Comparison of ENCODE assay signal across 10 cellular contexts in the genomic region with DNA sequence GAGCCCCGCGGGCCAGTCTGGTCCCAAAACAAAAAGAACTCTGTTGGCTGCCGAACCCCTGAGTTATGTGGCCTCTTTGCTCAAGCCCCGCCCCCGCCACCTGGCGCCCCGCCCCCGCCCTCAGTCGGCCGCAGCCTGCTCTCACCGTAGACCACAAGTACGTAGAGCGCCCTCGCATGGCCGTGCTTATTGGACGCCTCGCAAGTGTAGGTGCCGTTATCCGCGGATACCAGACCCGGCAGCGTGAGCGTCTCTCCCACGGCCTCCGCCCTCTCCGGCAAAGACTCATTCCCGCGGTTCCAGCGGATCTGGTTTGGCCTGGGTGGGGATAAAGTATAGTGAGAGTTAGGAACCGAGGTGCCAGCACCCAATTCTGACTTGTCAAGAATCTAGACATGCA. TPM values are rescaled to one million over a fixed set of nuclear protein-coding genes. Genes with fewer than 3 reads are reported as not detected.
DNase-seq lines count a peak whose midpoint lies in the region; ATAC-seq and TF ChIP-seq lines count a peak whose summit lies in the region.
"Had no signal": no experiment of that assay in that cellular context is flagged by ENCODE, and none has a peak within 500 bp of the region (broad histone marks: within the 10 kb centered on the region; RNA-seq: fewer than 3 reads in every experiment).

No MANE protein-coding gene starts in this region.

- H3K27ac Mint-ChIP-seq in CD4-positive, CD25-positive, alpha-beta regulatory T cell: peak overlapping the region in 1 of 3 donors; percentile 26
- no peak overlapping the region for H3K27ac Mint-ChIP-seq in stimulated activated memory B cell treated with anti-CD40 and anti-IgM and Interleukin-4, amounts not matched to agents 10 μg/mL and 1 μg/mL and 100 μg/mL, for 72 hours

- intact Hi-C loops in right lobe of liver (cut with DNase I) (no loop called here), esophagus muscularis mucosa (cut with DNase I) (no loop called here)

- no peak for TF ChIP-seq EP300 in esophagus muscularis mucosa (IDR thresholded peaks at IDR 0.05)

- no peaks in the 10 kb centered on the region for H3K9me3 Mint-ChIP-seq in CD4-positive, CD25-positive, alpha-beta regulatory T cell
- no peaks in the 10 kb centered on the region for H3K9me3 Mint-ChIP-seq in stimulated activated memory B cell treated with anti-CD40 and anti-IgM and Interleukin-4, amounts not matched to agents 10 μg/mL and 1 μg/mL and 100 μg/mL, for 72 hours

- H3K4me1 ChIP-seq in CD4-positive, CD25-positive, alpha-beta regulatory T cell (ENCODE audit: control insufficient read depth, insufficient read depth, low read length, poor library complexity, severe bottlenecking): peaks cover 11% of the 10 kb centered on the region
- H3K4me1 ChIP-seq in right lobe of liver (peaks cover 0 to 3% (median 0%) of the 10 kb centered on the region in 4 donors), esophagus muscularis mucosa (peaks cover 7 to 11% (median 7%) of the 10 kb centered on the region in 4 donors)

- H3K4me3 ChIP-seq in CD4-positive, CD25-positive, alpha-beta regulatory T cell (ENCODE audit: low read depth, low read length): no peak overlapping the region
- H3K4me3 ChIP-seq in right lobe of liver (no peak overlapping the region), esophagus muscularis mucosa (no peak overlapping the region)

- 25% methylated on average over 19 of the region's 30 CpGs for WGBS in right lobe of liver (ENCODE audit: insufficient coverage, low coverage, low lambda C conversion rate, missing lambda C conversion rate)
- 53% methylated on average over 12 of the region's 30 CpGs for WGBS in esophagus muscularis mucosa

- no peaks in the 10 kb centered on the region for H3K9me3 ChIP-seq in CD4-positive, CD25-positive, alpha-beta regulatory T cell (ENCODE audit: control insufficient read depth in 2 of 2, low read length in 2 of 2)
- H3K9me3 ChIP-seq in right lobe of liver (no peaks in the 10 kb centered on the region), esophagus muscularis mucosa (no peaks in the 10 kb centered on the region)
- H3K9me3 ChIP-seq: neutrophil had no signal

- H3K36me3 ChIP-seq in CD4-positive, CD25-positive, alpha-beta regulatory T cell (ENCODE audit: control insufficient read depth, insufficient read depth, low read length): no peaks in the 10 kb centered on the region
- H3K36me3 ChIP-seq in right lobe of liver (no peaks in the 10 kb centered on the region), esophagus muscularis mucosa (peaks cover 0 to 35% (median 11%) of the 10 kb centered on the region in 4 donors)
- H3K36me3 ChIP-seq: neutrophil had no signal

- peak overlapping the region in 2 of 4 donors; percentile 46 to 58 for H3K4me3 Mint-ChIP-seq in CD4-positive, CD25-positive, alpha-beta regulatory T cell
- H3K4me3 Mint-ChIP-seq in stimulated activated memory B cell treated with anti-CD40 and anti-IgM and Interleukin-4, amounts not matched to agents 10 μg/mL and 1 μg/mL and 100 μg/mL, for 72 hours: no peak overlapping the region

- no peak for TF ChIP-seq POLR2A in right lobe of liver (IDR thresholded peaks at IDR 0.05)
- TF ChIP-seq POLR2A in esophagus muscularis mucosa (IDR thresholded peaks at IDR 0.05; ENCODE audit: low read depth): no peak

- no peaks in the 10 kb centered on the region for H3K36me3 Mint-ChIP-seq in CD4-positive, CD25-positive, alpha-beta regulatory T cell
- no peaks in the 10 kb centered on the region for H3K36me3 Mint-ChIP-seq in stimulated activated memory B cell treated with anti-CD40 and anti-IgM and Interleukin-4, amounts not matched to agents 10 μg/mL and 1 μg/mL and 100 μg/mL, for 72 hours

- peak in 1 of 4 donors; percentile 13 for TF ChIP-seq CTCF in right lobe of liver (IDR thresholded peaks at IDR 0.05)
- TF ChIP-seq CTCF in esophagus muscularis mucosa (IDR thresholded peaks at IDR 0.05): no peak

- peak; percentile 77 for ATAC-seq in CD4-positive, CD25-positive, alpha-beta regulatory T cell (ENCODE audit: low read depth in 2 of 2)
- peak; percentile 35 to 70 (median 62) for ATAC-seq in right lobe of liver
- ATAC-seq in stimulated activated memory B cell treated with anti-CD40 and anti-IgM and Interleukin-4, amounts not matched to agents 10 μg/mL and 1 μg/mL and 100 μg/mL, for 72 hours: peak; percentile 62

- H3K27me3 ChIP-seq in CD4-positive, CD25-positive, alpha-beta regulatory T cell (ENCODE audit: control insufficient read depth, insufficient read depth, low read length): no peaks in the 10 kb centered on the region
- H3K27me3 ChIP-seq in right lobe of liver (no peaks in the 10 kb centered on the region), esophagus muscularis mucosa (no peaks in the 10 kb centered on the region)

- peak; percentile 72 to 89 (median 77) for DNase-seq in CD4-positive, CD25-positive, alpha-beta regulatory T cell
- peak; percentile 84 for DNase-seq in RPMI8226
- peak; percentile 47 to 84 (median 75) for DNase-seq in activated naive CD4-positive, alpha-beta T cell (lab: John Stamatoyannopoulos, UW)
- DNase-seq in right lobe of liver: peak in 2 of 3 donors; percentile 55 to 66
- DNase-seq in foreskin melanocyte: no peak
- DNase-seq in NOMO-1 treated with DMSO at 0.1 percent for 48 hours (lab: John Stamatoyannopoulos, UW; ENCODE audit: unreplicated experiment): no peak
- no peak for DNase-seq in esophagus muscularis mucosa (ENCODE audit: extremely low spot score)

- no peak overlapping the region for H3K27ac ChIP-seq in CD4-positive, CD25-positive, alpha-beta regulatory T cell (ENCODE audit: insufficient read depth, low read length, poor library complexity, severe bottlenecking)
- H3K27ac ChIP-seq in right lobe of liver: no peak overlapping the region
- no peak overlapping the region for H3K27ac ChIP-seq in esophagus muscularis mucosa (replicated peaks in 1 of 4)
- H3K27ac ChIP-seq: C4-2B, neutrophil had no signal

- peaks cover 10 to 37% (median 15%) of the 10 kb centered on the region in 4 donors for H3K4me1 Mint-ChIP-seq in CD4-positive, CD25-positive, alpha-beta regulatory T cell
- H3K4me1 Mint-ChIP-seq in stimulated activated memory B cell treated with anti-CD40 and anti-IgM and Interleukin-4, amounts not matched to agents 10 μg/mL and 1 μg/mL and 100 μg/mL, for 72 hours: peaks cover 33% of the 10 kb centered on the region

- H3K27me3 Mint-ChIP-seq in CD4-positive, CD25-positive, alpha-beta regulatory T cell: peaks cover 17% of the 10 kb centered on the region
- peaks cover 26% of the 10 kb centered on the region for H3K27me3 Mint-ChIP-seq in stimulated activated memory B cell treated with anti-CD40 and anti-IgM and Interleukin-4, amounts not matched to agents 10 μg/mL and 1 μg/mL and 100 μg/mL, for 72 hours

RNA-seq across cellular contexts. Expression of gene ZNF428, which starts 5.5 kb away (rescaled TPM):
- 26.6 TPM for total RNA-seq in CD4-positive, CD25-positive, alpha-beta regulatory T cell
- 10 to 100 TPM; 12.6 to 14.6 (median 13.7) TPM for polyA plus RNA-seq in CD4-positive, CD25-positive, alpha-beta regulatory T cell
- total RNA-seq in right lobe of liver (10 to 100 TPM; 10.9 to 16.7 (median 13.3) TPM), esophagus muscularis mucosa (10 to 100 TPM; 33.2 to 61.3 (median 47.8) TPM)

RNA-seq across cellular contexts. Expression of gene SRRM5, which starts 13.0 kb away (rescaled TPM):
- 0.64 TPM for total RNA-seq in CD4-positive, CD25-positive, alpha-beta regulatory T cell
- 1 to 10 TPM in 1 of 4 donors, under 1 TPM in 3; 0.42 to 1.1 (median 0.63) TPM for polyA plus RNA-seq in CD4-positive, CD25-positive, alpha-beta regulatory T cell
- total RNA-seq in right lobe of liver (under 1 TPM in 5 of 6 experiments, not detected in 1; 0.09 to 0.37 (median 0.18) TPM), esophagus muscularis mucosa (under 1 TPM; 0.13 to 0.42 (median 0.25) TPM)

RNA-seq across cellular contexts. Expression of gene CADM4, which starts 14.7 kb away (rescaled TPM):
- 0.30 TPM for total RNA-seq in CD4-positive, CD25-positive, alpha-beta regulatory T cell
- polyA plus RNA-seq in CD4-positive, CD25-positive, alpha-beta regulatory T cell: not detected
- 1 to 10 TPM; 2.2 to 4.7 (median 3.7) TPM for total RNA-seq in right lobe of liver
- 10 to 100 TPM; 31.6 to 67.9 (median 46.9) TPM for total RNA-seq in esophagus muscularis mucosa

RNA-seq across cellular contexts. Expression of gene ZNF576, which starts 28.5 kb away (rescaled TPM):
- total RNA-seq in CD4-positive, CD25-positive, alpha-beta regulatory T cell: 8.7 TPM
- 10 to 100 TPM in 2 of 4 donors, 1 to 10 TPM in 2; 5.5 to 11.0 (median 9.9) TPM for polyA plus RNA-seq in CD4-positive, CD25-positive, alpha-beta regulatory T cell
- total RNA-seq in right lobe of liver (10 to 100 TPM in 4 of 6 experiments, 1 to 10 TPM in 2; 7.7 to 15.8 (median 10.3) TPM), esophagus muscularis mucosa (10 to 100 TPM in 3 of 4 donors, 1 to 10 TPM in 1; 10.0 to 18.6 (median 16.6) TPM)

RNA-seq across cellular contexts. Expression of gene IRGQ, which starts 29.0 kb away (rescaled TPM):
- total RNA-seq in CD4-positive, CD25-positive, alpha-beta regulatory T cell: 40.9 TPM
- 1 to 10 TPM in 3 of 4 donors, under 1 TPM in 1; 0.54 to 3.0 (median 1.5) TPM for polyA plus RNA-seq in CD4-positive, CD25-positive, alpha-beta regulatory T cell
- 10 to 100 TPM in 4 of 6 experiments, 1 to 10 TPM in 2; 9.1 to 18.6 (median 11.0) TPM for total RNA-seq in right lobe of liver
- 10 to 100 TPM; 20.3 to 36.0 (median 28.6) TPM for total RNA-seq in esophagus muscularis mucosa

Comparison
In these comparisons a context has a peak if more than half of its experiments do, and no peak if none do; other contexts are left out.
1. DNase-seq: peak in CD4-positive, CD25-positive, alpha-beta regulatory T cell (3 of 3), RPMI8226 (single experiment), activated naive CD4-positive, alpha-beta T cell (4 of 4) and right lobe of liver (2 of 3); none in foreskin melanocyte (single experiment), NOMO-1 treated with DMSO at 0.1 percent for 48 hours (single experiment) and esophagus muscularis mucosa (single experiment).
2. RNA of gene CADM4, which starts 14.7 kb away (total RNA-seq): 31.6 to 67.9 TPM in esophagus muscularis mucosa; 2.2 to 4.7 TPM in right lobe of liver and 0.30 TPM in CD4-positive, CD25-positive, alpha-beta regulatory T cell (single experiment); every median in the first group is over 4 times any median in the second.
3. Peak in every context shown above with its lines, with median percentiles within 50 percentile points of each other: ATAC-seq.